In the genomic region with DNA sequence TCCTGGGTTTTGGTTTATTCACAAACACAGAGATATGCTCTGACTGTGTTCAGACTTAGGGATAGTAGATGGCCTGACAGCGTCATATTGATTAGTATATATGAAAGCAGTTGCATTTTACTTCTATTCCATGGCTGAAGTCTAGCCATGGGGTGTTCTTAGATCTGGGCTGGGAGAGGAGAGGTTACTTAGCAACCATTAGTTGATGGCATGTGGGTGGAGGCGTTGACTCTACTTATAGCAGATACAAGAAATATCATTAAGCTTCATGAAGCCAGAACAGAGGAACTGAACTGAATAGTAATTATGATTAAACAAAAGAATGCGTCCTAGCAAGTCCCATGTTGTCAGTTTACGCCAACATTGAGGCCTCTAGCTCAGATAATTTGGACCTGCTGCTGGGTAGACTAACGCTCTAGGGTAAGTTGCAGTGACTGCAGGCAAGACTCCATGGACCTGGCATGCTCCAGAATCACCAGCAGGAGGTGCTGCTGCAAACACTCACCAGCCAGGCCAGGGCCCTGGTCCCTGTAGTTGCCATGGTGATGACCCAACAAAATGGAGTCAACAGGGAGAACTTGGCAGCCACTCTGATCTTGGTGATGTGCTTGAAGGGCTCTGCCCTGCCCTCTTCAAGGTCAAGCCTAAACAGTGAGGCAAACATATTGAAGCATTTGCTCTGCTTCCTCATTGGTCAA, we compare ENCODE assay signal across 8 cellular contexts.
DNase-seq lines count a peak whose midpoint lies in the region; ATAC-seq, FAIRE-seq and TF ChIP-seq lines count a peak whose summit lies in the region.

No MANE protein-coding gene starts in this region.

- no peak overlapping the region for H2AFZ ChIP-seq in endothelial cell of umbilical vein (ENCODE audit: low read depth, low read length)
- no peak overlapping the region for H2AFZ ChIP-seq in smooth muscle cell (ENCODE audit: low read depth)

- no TSS peak for BruUV-seq in endothelial cell of umbilical vein (replicated peaks; lab: Mats Ljungman, UMichigan)

- no peak for TF ChIP-seq POLR2A in endothelial cell of umbilical vein (IDR thresholded peaks at IDR 0.05; ENCODE audit: low read depth, low read length)

- no peaks in the 10 kb centered on the region for H3K36me3 Mint-ChIP-seq in stimulated activated effector memory CD8-positive, alpha-beta T cell treated with anti-CD3 and anti-CD28 coated beads, Interleukin-12 subunit alpha, Interleukin-12 subunit beta, amount 100 ng/mL, for 72 hours

- intact Hi-C loops in endothelial cell of umbilical vein (cut with micrococcal nuclease), result no loop called here

- TF ChIP-seq CTCF in endothelial cell of umbilical vein (IDR thresholded peaks at IDR 0.05; ENCODE audit: extremely low read depth in 1 of 2, insufficient read depth in 1 of 2, low read depth in 1 of 2, low read length in 2 of 2) (peak; percentile 13 to 26), smooth muscle cell (IDR thresholded peaks at IDR 0.05; ENCODE audit: borderline replicate concordance, insufficient read depth, poor library complexity, severe bottlenecking) (peak; percentile 10)

- dilution Hi-C loops in endothelial cell of umbilical vein (cut with MboI; ENCODE audit: extremely low pct_ligation_motif_present, low sequenced_read_pairs), result no loop called here

- H3K36me3 ChIP-seq in endothelial cell of umbilical vein (ENCODE audit: control insufficient read depth in 2 of 2, extremely low read depth in 1 of 2, insufficient read depth in 2 of 2, low read length in 2 of 2) (no peaks in the 10 kb centered on the region), smooth muscle cell (ENCODE audit: low read depth) (no peaks in the 10 kb centered on the region)

- H3K4me3 ChIP-seq in endothelial cell of umbilical vein (replicated peaks in 1 of 3; ENCODE audit: insufficient read depth in 1 of 3, low read depth in 1 of 3, low read length in 3 of 3) (no peak overlapping the region), smooth muscle cell (no peak overlapping the region)

- 78% methylated on average over 5 of the region's 5 CpGs for WGBS in smooth muscle cell (ENCODE audit: low lambda C conversion rate)

- no peak overlapping the region for H3K9ac ChIP-seq in endothelial cell of umbilical vein (replicated peaks; ENCODE audit: extremely low read depth, insufficient read depth, low read length)
- H3K9ac ChIP-seq in smooth muscle cell (ENCODE audit: low read depth), result no peak overlapping the region

- H3K9me1 ChIP-seq in endothelial cell of umbilical vein (replicated peaks; ENCODE audit: control insufficient read depth, extremely low read depth, insufficient read depth, low read length), result no peaks in the 10 kb centered on the region

- no peaks in the 10 kb centered on the region for H3K9me3 ChIP-seq in endothelial cell of umbilical vein (replicated peaks; ENCODE audit: control insufficient read depth, insufficient read depth, low read length)
- H3K9me3 ChIP-seq in smooth muscle cell (replicated peaks; ENCODE audit: low read depth), result no peaks in the 10 kb centered on the region

- ATAC-seq in left lobe of liver (no peak), GM19023 (IDR thresholded peaks at IDR 0.05; ENCODE audit: unreplicated experiment) (no peak)
- ATAC-seq in stimulated activated effector memory CD8-positive, alpha-beta T cell treated with anti-CD3 and anti-CD28 coated beads, Interleukin-12 subunit alpha, Interleukin-12 subunit beta, amount 100 ng/mL, for 72 hours, result no peak

- DNase-seq in SIG-M5 treated with dmso at 0.1 percent for 504 hours (lab: John Stamatoyannopoulos, UW; ENCODE audit: unreplicated experiment) (peak; percentile 49), SIG-M5 (lab: John Stamatoyannopoulos, UW) (no peak), NCI-H2196 (lab: John Stamatoyannopoulos, UW; ENCODE audit: unreplicated experiment) (peak; percentile 12), endothelial cell of umbilical vein (ENCODE audit: low read depth, low spot score) (no peak), smooth muscle cell (lab: John Stamatoyannopoulos, UW; ENCODE audit: unreplicated experiment) (no peak), left lobe of liver (ENCODE audit: low spot score) (no peak)
- DNase-seq in stimulated activated effector memory CD8-positive, alpha-beta T cell treated with anti-CD3 and anti-CD28 coated beads, Interleukin-12 subunit alpha, Interleukin-12 subunit beta, amount 100 ng/mL, for 72 hours (ENCODE audit: low spot score in 2 of 2), result no peak

- POLR2A ChIA-PET in endothelial cell of umbilical vein (lab: Charles Lee), result no interaction called here

- no peaks in the 10 kb centered on the region for H3K4me1 ChIP-seq in endothelial cell of umbilical vein (ENCODE audit: control insufficient read depth, extremely low read depth, insufficient read depth, low read length)
- H3K4me1 ChIP-seq in smooth muscle cell (ENCODE audit: low read depth), result no peaks in the 10 kb centered on the region

- peaks cover 4 to 8% of the 10 kb centered on the region in 2 experiments for H3K27me3 ChIP-seq in endothelial cell of umbilical vein (ENCODE audit: control insufficient read depth in 2 of 2, insufficient read depth in 2 of 2, low read length in 2 of 2)
- no peaks in the 10 kb centered on the region for H3K27me3 ChIP-seq in smooth muscle cell (ENCODE audit: low read depth)

- CTCF ChIA-PET in endothelial cell of umbilical vein (lab: Charles Lee), result interaction anchor here (1.4 kb wide), 1 partner anchor 270 kb away, joined by 5 read pairs; no protein-coding TSS in a partner anchor

- no peak for FAIRE-seq in endothelial cell of umbilical vein (lab: Jason Lieb, UNC)

- H3K4me3 Mint-ChIP-seq in stimulated activated effector memory CD8-positive, alpha-beta T cell treated with anti-CD3 and anti-CD28 coated beads, Interleukin-12 subunit alpha, Interleukin-12 subunit beta, amount 100 ng/mL, for 72 hours, result no peak overlapping the region

- no peak overlapping the region for H3K27ac Mint-ChIP-seq in stimulated activated effector memory CD8-positive, alpha-beta T cell treated with anti-CD3 and anti-CD28 coated beads, Interleukin-12 subunit alpha, Interleukin-12 subunit beta, amount 100 ng/mL, for 72 hours

- no peaks in the 10 kb centered on the region for H3K9me3 Mint-ChIP-seq in stimulated activated effector memory CD8-positive, alpha-beta T cell treated with anti-CD3 and anti-CD28 coated beads, Interleukin-12 subunit alpha, Interleukin-12 subunit beta, amount 100 ng/mL, for 72 hours

- no peak overlapping the region for H3K4me2 ChIP-seq in endothelial cell of umbilical vein (ENCODE audit: insufficient read depth, low read length)
- H3K4me2 ChIP-seq in smooth muscle cell, result no peak overlapping the region

- no peaks in the 10 kb centered on the region for H3K4me1 Mint-ChIP-seq in stimulated activated effector memory CD8-positive, alpha-beta T cell treated with anti-CD3 and anti-CD28 coated beads, Interleukin-12 subunit alpha, Interleukin-12 subunit beta, amount 100 ng/mL, for 72 hours

- H3K27ac ChIP-seq in endothelial cell of umbilical vein (ENCODE audit: insufficient read depth, low read depth, low read length), result no peak overlapping the region
- no peak overlapping the region for H3K27ac ChIP-seq in smooth muscle cell (ENCODE audit: low read depth)

- H3K79me2 ChIP-seq in endothelial cell of umbilical vein (ENCODE audit: control insufficient read depth, insufficient read depth, low read length), result no peaks in the 10 kb centered on the region
- no peaks in the 10 kb centered on the region for H3K79me2 ChIP-seq in smooth muscle cell (ENCODE audit: low read depth)

- no peaks in the 10 kb centered on the region for H3F3A ChIP-seq in smooth muscle cell (ENCODE audit: low read depth)

- H4K20me1 ChIP-seq in endothelial cell of umbilical vein (replicated peaks; ENCODE audit: control insufficient read depth, extremely low read depth, insufficient read depth, low read length) (no peaks in the 10 kb centered on the region), smooth muscle cell (ENCODE audit: low read depth) (no peaks in the 10 kb centered on the region)

TF ChIP-seq in endothelial cell of umbilical vein, 7 proteins besides CTCF, POLR2A, EP300 and RAD21:
- no peak for TF ChIP-seq EZH2 (IDR thresholded peaks at IDR 0.05; ENCODE audit: borderline replicate concordance, low read depth, low read length, severe bottlenecking)
- TF ChIP-seq, protein P1, sequence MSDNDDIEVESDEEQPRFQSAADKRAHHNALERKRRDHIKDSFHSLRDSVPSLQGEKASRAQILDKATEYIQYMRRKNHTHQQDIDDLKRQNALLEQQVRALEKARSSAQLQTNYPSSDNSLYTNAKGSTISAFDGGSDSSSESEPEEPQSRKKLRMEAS (IDR thresholded peaks at IDR 0.05; ENCODE audit: insufficient read depth, insufficient read length), result no peak
- TF ChIP-seq MYC (IDR thresholded peaks at IDR 0.05; ENCODE audit: low read depth, low read length), result no peak
- TF ChIP-seq POLR2AphosphoS5 (IDR thresholded peaks at IDR 0.05; ENCODE audit: insufficient read depth, low read depth, low read length), result no peak
- TF ChIP-seq FOS (IDR thresholded peaks at IDR 0.05; ENCODE audit: borderline replicate concordance, insufficient read depth, low read length), result no peak
TF ChIP-seq in endothelial cell of umbilical vein: peak in this region for 0.

Comparison
In these comparisons a context has a peak if more than half of its experiments do, and no peak if none do; other contexts are left out.
1. DNase-seq: peak in SIG-M5 treated with dmso at 0.1 percent for 504 hours (single experiment) and NCI-H2196 (single experiment); none in SIG-M5 (single experiment), endothelial cell of umbilical vein (single experiment), smooth muscle cell (single experiment), left lobe of liver (single experiment) and stimulated activated effector memory CD8-positive, alpha-beta T cell treated with anti-CD3 and anti-CD28 coated beads, Interleukin-12 subunit alpha, Interleukin-12 subunit beta, amount 100 ng/mL, for 72 hours (0 of 2).